Comparison of ENCODE assay signal across 1 cellular context in the genomic region with DNA sequence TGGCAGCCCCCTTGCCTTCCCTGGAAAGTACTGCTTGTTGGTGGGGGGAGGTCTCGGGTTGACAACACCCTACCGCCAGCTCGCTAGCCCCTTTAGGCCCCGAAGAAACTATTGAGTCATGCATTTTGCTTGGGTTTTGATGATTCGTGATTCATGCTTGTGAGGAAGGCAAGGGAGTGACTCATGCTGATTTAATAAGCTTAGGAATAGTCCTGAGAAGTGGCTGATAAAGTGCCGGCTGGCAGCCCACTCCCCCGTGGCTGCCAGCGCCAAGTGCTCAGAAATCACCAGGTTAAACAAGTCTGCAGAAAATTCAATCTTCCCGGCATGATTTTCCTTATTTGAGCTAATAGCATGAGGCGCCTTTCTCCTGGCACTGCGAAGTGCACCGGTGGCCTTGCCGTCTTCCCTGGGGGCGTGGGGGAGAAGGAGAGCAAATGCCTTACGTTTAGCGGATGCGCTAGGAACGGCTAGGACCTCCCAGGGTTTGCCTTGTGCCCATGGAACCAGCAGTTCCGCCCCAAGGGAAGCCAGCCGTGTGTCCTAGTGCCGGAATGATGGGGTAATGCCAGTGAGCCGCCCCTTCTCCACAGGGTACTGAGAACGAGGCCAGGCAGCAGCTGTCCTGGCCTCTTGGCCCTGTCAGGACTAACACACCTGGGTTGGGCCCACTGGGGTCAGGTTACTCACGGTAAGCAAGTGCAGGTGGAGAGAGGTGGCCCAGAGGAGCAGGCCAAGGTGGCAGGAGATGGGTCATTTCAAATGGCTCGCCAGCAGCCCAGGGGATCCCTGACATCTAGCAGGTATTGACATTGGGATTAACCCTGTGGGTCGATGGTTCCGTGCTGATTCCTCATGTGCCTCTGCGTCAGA.
TF ChIP-seq lines count a peak whose summit lies in the region.

No MANE protein-coding gene starts in this region.

TF ChIP-seq in GM23338, 12 proteins besides CTCF, POLR2A, EP300 and RAD21 (continued from another document):
- no peak for TF ChIP-seq ZNF462 (CRISPR knock-in tag; IDR thresholded peaks at IDR 0.05)
- no peak for TF ChIP-seq EZH2phosphoT487 (IDR thresholded peaks at IDR 0.05; ENCODE audit: unreplicated experiment)
